15 cellular contexts compared by ENCODE assay signal in the genomic region with DNA sequence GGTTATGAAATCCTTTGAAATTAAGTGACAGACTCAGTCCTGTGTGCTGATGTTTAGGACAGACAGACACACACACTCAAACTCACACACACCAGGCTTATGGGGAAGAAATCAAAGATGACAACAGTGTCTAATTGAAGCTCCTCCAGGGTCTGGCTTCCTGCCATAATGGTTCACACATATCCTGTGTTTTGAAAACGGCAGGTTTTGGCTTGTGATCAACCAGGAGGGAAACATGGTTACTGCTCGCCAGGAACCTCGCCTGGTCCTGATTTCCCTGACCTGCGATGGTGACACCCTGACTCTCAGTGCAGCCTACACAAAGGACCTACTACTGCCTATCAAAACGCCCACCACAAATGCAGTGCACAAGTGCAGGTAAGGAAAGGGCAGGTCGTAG. TPM values are rescaled to one million over a fixed set of nuclear protein-coding genes. Genes with fewer than 3 reads are reported as not detected.
A peak's percentile ranks its signal among the peaks of the same experiment; 100 is the strongest.
DNase-seq lines count a peak whose midpoint lies in the region; ATAC-seq and TF ChIP-seq lines count a peak whose summit lies in the region.
"Had no signal": no experiment of that assay in that cellular context is flagged by ENCODE, and none has a peak within 500 bp of the region (broad histone marks: within the 10 kb centered on the region; RNA-seq: fewer than 3 reads in every experiment).

No MANE protein-coding gene starts in this region.

- no peaks in the 10 kb centered on the region for H3K36me3 ChIP-seq in stomach
- H3K36me3 ChIP-seq in GM23248 (ENCODE audit: low read depth): no peaks in the 10 kb centered on the region

- H3K27ac ChIP-seq in stomach: peak overlapping the region in 3 of 5 donors; percentile 44 to 57 (median 55)
- H3K27ac ChIP-seq in CD4-positive, alpha-beta T cell (ENCODE audit: low read depth, low read length): no peak overlapping the region
- H3K27ac ChIP-seq in GM23248: no peak overlapping the region
- H3K27ac ChIP-seq: A549, PC-9 had no signal

- peaks cover 0 to 8% (median 0%) of the 10 kb centered on the region in 3 donors for H3K27me3 ChIP-seq in stomach
- peaks cover 17% of the 10 kb centered on the region for H3K27me3 ChIP-seq in CD4-positive, alpha-beta T cell (ENCODE audit: control insufficient read depth, insufficient read depth, low read length)
- H3K27me3 ChIP-seq in GM23248 (replicated peaks; ENCODE audit: insufficient read depth): no peaks in the 10 kb centered on the region

- H3F3A ChIP-seq in GM23248 (ENCODE audit: insufficient read depth): no peaks in the 10 kb centered on the region

- H3K79me2 ChIP-seq in GM23248 (ENCODE audit: insufficient read depth): no peaks in the 10 kb centered on the region

- no peak overlapping the region for H3K4me3 Mint-ChIP-seq in CD4-positive, alpha-beta T cell

- DNase-seq in NCI-H1436 (lab: John Stamatoyannopoulos, UW): peak; percentile 48
- no peak for DNase-seq in NCI-H1436 treated with DMSO at 0.1 percent for 48 hours (lab: John Stamatoyannopoulos, UW)
- DNase-seq in NCI-H2171 (lab: John Stamatoyannopoulos, UW): peak; percentile 35
- DNase-seq in dermis blood vessel endothelial cell: peak; percentile 60
- no peak for DNase-seq in stomach
- DNase-seq in CD4-positive, alpha-beta T cell: no peak
- no peak for DNase-seq in GM23248
- DNase-seq: activated CD8-positive, alpha-beta memory T cell treated with anti-CD3 and anti-CD28 coated beads, Interleukin-2, amount 50 U/mL, for 4 hours; effector CD8-positive, alpha-beta T cell; glutamatergic neuron; mesenchymal stem cell; PC-9; stimulated activated CD4-positive, alpha-beta T cell treated with anti-CD3 and anti-CD28 coated beads, Interleukin-4, amount 100 ng/mL, for 4 hours had no signal

- H3K4me1 ChIP-seq in stomach (peaks cover 5 to 43% (median 37%) of the 10 kb centered on the region in 4 donors), GM23248 (ENCODE audit: insufficient read depth) (no peaks in the 10 kb centered on the region)

- ATAC-seq in CD4-positive, alpha-beta T cell (ENCODE audit: poor library complexity): no peak
- ATAC-seq in HG03571 (IDR thresholded peaks at IDR 0.05; ENCODE audit: unreplicated experiment): no peak
- ATAC-seq: A549 had no signal

- H3K4me3 ChIP-seq in stomach (no peak overlapping the region), GM23248 (no peak overlapping the region)
- H3K4me3 ChIP-seq: A549, PC-9 had no signal

- in situ Hi-C loops in GM23248 (cut with MboI): no loop called here

- TF ChIP-seq POLR2A in stomach (IDR thresholded peaks at IDR 0.05): no peak

- no peaks in the 10 kb centered on the region for H3K9me3 Mint-ChIP-seq in CD4-positive, alpha-beta T cell

- H3K4me2 ChIP-seq in GM23248 (ENCODE audit: unreplicated experiment): no peak overlapping the region
- H3K4me2 ChIP-seq: A549, PC-9 had no signal

- H4K20me1 ChIP-seq in GM23248 (ENCODE audit: insufficient read depth): no peaks in the 10 kb centered on the region

- H3K36me3 Mint-ChIP-seq in CD4-positive, alpha-beta T cell (ENCODE audit: low read depth): no peaks in the 10 kb centered on the region

- intact Hi-C loops in stomach (cut with DNase I; ENCODE audit: low total_unique reads): no loop called here
- intact Hi-C loops in CD4-positive, alpha-beta T cell (cut with DNase I, micrococcal nuclease): no loop called here

- peaks cover 10% of the 10 kb centered on the region for H3K27me3 Mint-ChIP-seq in CD4-positive, alpha-beta T cell

- 24 to 49% (median 29%) methylated on average over 6 of the region's 6 CpGs for WGBS in stomach, 5 donors
- WGBS in GM23248 (ENCODE audit: low coverage in 1 of 2, low lambda C conversion rate in 2 of 2, missing lambda C conversion rate in 2 of 2), 2 experiments: 65 to 69% methylated on average over 6 of the region's 6 CpGs

- H3K4me1 Mint-ChIP-seq in CD4-positive, alpha-beta T cell (ENCODE audit: low read depth): no peaks in the 10 kb centered on the region

- no peaks in the 10 kb centered on the region for H3K9me3 ChIP-seq in stomach
- H3K9me3 ChIP-seq in CD4-positive, alpha-beta T cell (ENCODE audit: control insufficient read depth, low read length): no peaks in the 10 kb centered on the region
- no peaks in the 10 kb centered on the region for H3K9me3 ChIP-seq in GM23248 (ENCODE audit: low read depth)
- H3K9me3 ChIP-seq: A549 had no signal

- no peak overlapping the region for H3K27ac Mint-ChIP-seq in CD4-positive, alpha-beta T cell

- no peak overlapping the region for H3K9ac ChIP-seq in GM23248

- CTCF ChIA-PET in CD4-positive, alpha-beta T cell (lab: Charles Lee): no interaction called here

- no peaks in the 10 kb centered on the region for H3K9me2 ChIP-seq in GM23248 (ENCODE audit: insufficient read depth)

- H2AFZ ChIP-seq in GM23248: no peak overlapping the region
- H2AFZ ChIP-seq: PC-9 had no signal

- POLR2A ChIA-PET in CD4-positive, alpha-beta T cell (lab: Charles Lee): no interaction called here

- TF ChIP-seq CTCF in stomach (IDR thresholded peaks at IDR 0.05): no peak
- TF ChIP-seq CTCF in CD4-positive, alpha-beta T cell (IDR thresholded peaks at IDR 0.05): no peak

- TF ChIP-seq EP300 in stomach (IDR thresholded peaks at IDR 0.05): no peak

RNA-seq across cellular contexts. Expression of a gene that starts 4.6 kb away (rescaled TPM):
- total RNA-seq in dermis blood vessel endothelial cell (1.9 and 3.9 TPM in 2 replicates), stomach (1 to 10 TPM in 4 of 5 donors, under 1 TPM in 1; under 0.01 to 9.9 (median 8.5) TPM)
- polyA plus RNA-seq in stomach (1 to 10 TPM; 5.8 to 6.5 (median 5.9) TPM), GM23248 (2016; fragmentation: Nextera tagmentation; extraction: Ambion mirVana) (0.66 and 2.6 TPM in 2 replicates)
- total RNA-seq in CD4-positive, alpha-beta T cell: not detected
- total RNA-seq in GM23248 (2014; rRNA removed; shearing (Covaris generic)): 0.22 and 0.76 TPM in 2 replicates

RNA-seq across cellular contexts. Expression of a gene that starts 43.2 kb away (rescaled TPM):
- total RNA-seq in dermis blood vessel endothelial cell (11.0 and 23.5 TPM in 2 replicates), stomach (10 to 100 TPM in 4 of 5 donors, 1 to 10 TPM in 1; 9.9 to 83.4 (median 51.3) TPM)
- polyA plus RNA-seq in stomach (10 to 100 TPM in 2 of 3 donors, 1 to 10 TPM in 1; 7.3 to 18.3 (median 11.3) TPM), GM23248 (2016; fragmentation: Nextera tagmentation; extraction: Ambion mirVana) (4.0 and 4.8 TPM in 2 replicates)
- total RNA-seq in CD4-positive, alpha-beta T cell: not detected
- 0.13 and 1.9 TPM in 2 replicates for total RNA-seq in GM23248 (2014; rRNA removed; shearing (Covaris generic))

Comparison
In these comparisons a context has a peak if more than half of its experiments do, and no peak if none do; other contexts are left out.
1. DNase-seq: peak in NCI-H1436 (single experiment), NCI-H2171 (single experiment) and dermis blood vessel endothelial cell (single experiment); none in NCI-H1436 treated with DMSO at 0.1 percent for 48 hours (single experiment), stomach (single experiment), CD4-positive, alpha-beta T cell (0 of 10) and GM23248 (single experiment).
2. H3K27ac ChIP-seq: peak in stomach (3 of 5); none in CD4-positive, alpha-beta T cell (single experiment) and GM23248 (single experiment).